1 cellular context compared by ENCODE assay signal in the genomic region with DNA sequence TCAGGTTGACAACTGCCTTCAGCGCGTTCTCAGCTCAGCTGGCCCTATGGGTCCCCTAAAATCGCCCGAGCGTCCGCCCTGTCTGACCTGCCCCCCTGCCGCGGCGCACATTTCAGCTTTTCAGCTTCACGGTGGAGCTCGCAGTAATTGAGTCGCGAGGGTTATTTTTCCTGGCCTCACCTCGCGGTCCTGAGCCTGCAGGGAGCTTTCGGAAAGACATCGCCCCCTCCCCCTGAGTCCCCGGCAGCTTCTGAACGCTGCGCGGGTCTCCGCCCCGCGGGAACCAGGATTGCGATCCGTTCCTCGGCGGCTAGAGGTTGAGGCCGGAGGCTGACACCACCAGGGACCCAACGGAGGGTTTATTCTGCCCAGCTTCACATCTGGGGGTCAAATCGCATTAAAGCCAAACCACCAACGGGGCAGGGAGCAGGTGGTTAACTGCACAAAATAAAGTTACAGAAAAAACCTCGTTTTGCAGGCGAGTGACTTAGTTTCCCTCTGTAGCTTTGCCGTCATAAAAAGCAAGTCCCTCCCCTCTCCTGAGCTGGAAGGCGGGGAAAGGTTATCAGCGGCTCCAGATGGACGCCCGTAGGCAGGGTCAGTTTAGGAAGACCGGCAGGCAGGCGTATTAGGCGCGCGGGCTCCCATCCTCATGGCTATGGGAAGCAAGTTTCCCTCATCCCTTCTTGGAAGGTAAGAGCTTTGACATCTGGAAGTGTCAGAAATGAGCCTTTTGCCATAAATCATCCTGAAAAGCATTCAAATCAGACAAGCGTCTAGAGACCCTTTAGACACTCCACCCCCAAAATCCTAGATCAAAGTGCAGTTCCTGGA.
TF ChIP-seq lines count a peak whose summit lies in the region.

No MANE protein-coding gene starts in this region.

TF ChIP-seq in IMR-90, 13 proteins besides CTCF, POLR2A, EP300 and RAD21:
- TF ChIP-seq RFX5 (IDR thresholded peaks at IDR 0.05; ENCODE audit: low read depth, low read length) (no peak), FOS (IDR thresholded peaks at IDR 0.05; ENCODE audit: low read depth, low read length) (no peak)
TF ChIP-seq in IMR-90: peak in this region for 0.
